In the genomic region with DNA sequence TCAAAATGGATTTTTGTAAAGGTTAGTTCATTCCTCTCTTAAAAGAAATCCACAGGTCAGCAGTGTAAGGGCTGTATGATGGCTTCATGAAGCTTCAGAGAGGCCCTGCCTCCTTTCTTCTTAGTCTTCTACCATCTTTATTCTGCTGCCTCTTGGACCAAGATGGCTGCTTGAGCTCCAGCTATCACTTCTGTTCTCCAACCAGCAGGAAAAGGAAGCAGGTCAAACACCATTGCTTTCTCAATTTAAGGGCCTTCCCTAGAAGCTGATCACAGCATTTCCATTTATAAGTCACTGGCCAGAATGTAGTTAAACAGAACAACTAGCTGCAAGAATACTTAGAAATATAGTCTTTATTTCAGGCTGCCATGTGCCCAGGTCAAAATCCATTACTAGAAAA, we compare ENCODE assay signal across 2 cellular contexts.
A peak's percentile ranks its signal among the peaks of the same experiment; 100 is the strongest.
TF ChIP-seq lines count a peak whose summit lies in the region.

No MANE protein-coding gene starts in this region.

TF ChIP-seq in HEK293, 187 proteins besides CTCF, POLR2A, EP300 and RAD21 (continued from another document):
- TF ChIP-seq SETDB1 (IDR thresholded peaks at IDR 0.05; ENCODE audit: insufficient read length, low read length) (peak; percentile 17), ZNF335 (tag by site-specific recombination; conservative IDR thresholded peaks at IDR 0.05) (no peak)
- TF ChIP-seq, protein P1, sequence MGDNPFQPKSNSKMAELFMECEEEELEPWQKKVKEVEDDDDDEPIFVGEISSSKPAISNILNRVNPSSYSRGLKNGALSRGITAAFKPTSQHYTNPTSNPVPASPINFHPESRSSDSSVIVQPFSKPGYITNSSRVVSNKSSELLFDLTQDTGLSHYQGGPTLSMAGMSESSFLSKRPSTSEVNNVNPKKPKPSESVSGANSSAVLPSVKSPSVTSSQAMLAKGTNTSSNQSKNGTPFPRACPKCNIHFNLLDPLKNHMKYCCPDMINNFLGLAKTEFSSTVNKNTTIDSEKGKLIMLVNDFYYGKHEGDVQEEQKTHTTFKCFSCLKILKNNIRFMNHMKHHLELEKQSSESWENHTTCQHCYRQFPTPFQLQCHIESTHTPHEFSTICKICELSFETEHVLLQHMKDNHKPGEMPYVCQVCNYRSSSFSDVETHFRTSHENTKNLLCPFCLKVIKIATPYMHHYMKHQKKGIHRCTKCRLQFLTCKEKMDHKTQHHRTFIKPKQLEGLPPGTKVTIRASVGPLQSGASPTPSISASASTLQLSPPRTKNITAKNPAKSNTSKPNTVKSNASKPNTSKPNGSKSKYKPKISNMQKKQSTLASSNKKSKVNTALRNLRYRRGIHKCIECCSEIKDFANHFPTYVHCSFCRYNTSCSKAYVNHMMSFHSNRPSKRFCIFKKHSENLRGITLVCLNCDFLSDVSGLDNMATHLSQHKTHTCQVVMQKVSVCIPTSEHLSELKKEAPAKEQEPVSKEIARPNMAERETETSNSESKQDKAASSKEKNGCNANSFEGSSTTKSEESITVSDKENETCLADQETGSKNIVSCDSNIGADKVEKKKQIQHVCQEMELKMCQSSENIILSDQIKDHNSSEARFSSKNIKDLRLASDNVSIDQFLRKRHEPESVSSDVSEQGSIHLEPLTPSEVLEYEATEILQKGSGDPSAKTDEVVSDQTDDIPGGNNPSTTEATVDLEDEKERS (tag by site-specific recombination; IDR thresholded peaks at IDR 0.05): 0 out of 2 replicates have a peak, but pooled peaks have one; percentile 35
TF ChIP-seq in HEK293: peak in this region for 3.

TF ChIP-seq in HepG2, 621 proteins besides CTCF, POLR2A, EP300 and RAD21 (continued from another document):
- TF ChIP-seq, protein P2, sequence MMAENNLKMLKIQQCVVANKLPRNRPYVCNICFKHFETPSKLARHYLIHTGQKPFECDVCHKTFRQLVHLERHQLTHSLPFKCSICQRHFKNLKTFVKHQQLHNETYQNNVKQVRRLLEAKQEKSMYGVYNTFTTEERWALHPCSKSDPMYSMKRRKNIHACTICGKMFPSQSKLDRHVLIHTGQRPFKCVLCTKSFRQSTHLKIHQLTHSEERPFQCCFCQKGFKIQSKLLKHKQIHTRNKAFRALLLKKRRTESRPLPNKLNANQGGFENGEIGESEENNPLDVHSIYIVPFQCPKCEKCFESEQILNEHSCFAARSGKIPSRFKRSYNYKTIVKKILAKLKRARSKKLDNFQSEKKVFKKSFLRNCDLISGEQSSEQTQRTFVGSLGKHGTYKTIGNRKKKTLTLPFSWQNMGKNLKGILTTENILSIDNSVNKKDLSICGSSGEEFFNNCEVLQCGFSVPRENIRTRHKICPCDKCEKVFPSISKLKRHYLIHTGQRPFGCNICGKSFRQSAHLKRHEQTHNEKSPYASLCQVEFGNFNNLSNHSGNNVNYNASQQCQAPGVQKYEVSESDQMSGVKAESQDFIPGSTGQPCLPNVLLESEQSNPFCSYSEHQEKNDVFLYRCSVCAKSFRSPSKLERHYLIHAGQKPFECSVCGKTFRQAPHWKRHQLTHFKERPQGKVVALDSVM (CRISPR knock-in tag; IDR thresholded peaks at IDR 0.05): no peak
- TF ChIP-seq ZNF253 (CRISPR knock-in tag; IDR thresholded peaks at IDR 0.05; ENCODE audit: borderline replicate concordance): no peak
